Comparison of ENCODE assay signal across 21 cellular contexts in the genomic region with DNA sequence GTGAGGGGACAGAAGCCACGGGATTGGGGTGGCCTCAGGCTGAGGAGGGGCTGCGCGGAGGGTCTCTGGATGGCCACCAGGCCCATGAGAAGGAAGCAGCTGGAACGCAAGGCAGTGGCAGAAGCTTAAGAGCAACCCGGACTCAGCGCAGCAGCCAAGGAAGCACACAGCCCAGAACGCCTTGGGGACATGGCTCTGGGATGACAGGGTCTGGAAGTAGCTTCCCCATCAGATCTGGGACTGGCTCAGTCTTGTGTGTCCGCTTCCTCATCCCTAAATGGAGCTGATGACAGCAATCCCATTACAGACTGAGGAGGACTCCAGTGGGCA. TPM values are rescaled to one million over a fixed set of nuclear protein-coding genes. Genes with fewer than 3 reads are reported as not detected.
A peak's percentile ranks its signal among the peaks of the same experiment; 100 is the strongest.
DNase-seq lines count a peak whose midpoint lies in the region; ATAC-seq and TF ChIP-seq lines count a peak whose summit lies in the region.
"Had no signal": no experiment of that assay in that cellular context is flagged by ENCODE, and none has a peak within 500 bp of the region (broad histone marks: within the 10 kb centered on the region; RNA-seq: fewer than 3 reads in every experiment).

No MANE protein-coding gene starts in this region.

- peak overlapping the region; percentile 7 for H3K27ac Mint-ChIP-seq in activated T-helper 17 cell treated with anti-CD3 and anti-CD28 coated beads, Interleukin-2, amount 50 U/mL, for 72 hours
- H3K27ac Mint-ChIP-seq in glutamatergic neuron (ENCODE audit: unreplicated experiment): peak overlapping the region; percentile 72
- H3K27ac Mint-ChIP-seq: activated naive CD8-positive, alpha-beta T cell treated with anti-CD3 and anti-CD28 coated beads for 36 hours; natural killer cell treated with Interleukin-12 subunit alpha and Interleukin-12 subunit beta and Interleukin-15 and Interleukin-18, amount 100 ng/mL, for 72 hours had no signal

- H3K4me3 ChIP-seq in BE2C (ENCODE audit: low read depth, low read length): no peak overlapping the region
- H3K4me3 ChIP-seq: tibial nerve had no signal

- no peak overlapping the region for H3K4me3 Mint-ChIP-seq in activated T-helper 17 cell treated with anti-CD3 and anti-CD28 coated beads, Interleukin-2, amount 50 U/mL, for 72 hours
- H3K4me3 Mint-ChIP-seq in glutamatergic neuron (ENCODE audit: unreplicated experiment): peak overlapping the region; percentile 46
- H3K4me3 Mint-ChIP-seq: activated naive CD8-positive, alpha-beta T cell treated with anti-CD3 and anti-CD28 coated beads for 36 hours; activated T-cell treated with anti-CD3 and anti-CD28 coated beads, Interleukin-2, amount 50 U/mL, for 4 hours; natural killer cell treated with Interleukin-12 subunit alpha and Interleukin-12 subunit beta and Interleukin-15 and Interleukin-18, amount 100 ng/mL, for 72 hours; T-helper 17 cell had no signal

- H3K9me3 ChIP-seq in BE2C: no peaks in the 10 kb centered on the region
- H3K9me3 ChIP-seq: tibial nerve had no signal

- DNase-seq in BE2C (peak; percentile 60), glutamatergic neuron (no peak), posterior vena cava (ENCODE audit: low spot score) (peak; percentile 69), iPS-NIHi7 (ENCODE audit: extremely low spot score) (no peak)
- DNase-seq: activated CD4-positive, alpha-beta T cell treated with anti-CD3 and anti-CD28 coated beads, Interleukin-2, amount 50 U/mL, for 48 hours; activated naive CD8-positive, alpha-beta T cell treated with anti-CD3 and anti-CD28 coated beads for 36 hours; activated T-cell treated with anti-CD3 and anti-CD28 coated beads, Interleukin-2, amount 50 U/mL, for 4 hours; COR-L47; effector CD4-positive, alpha-beta T cell; mesendoderm; NCI-H1930; NCI-H510A treated with DMSO at 0.1 percent for 48 hours; SHP77 treated with DMSO at 0.1 percent for 48 hours; T-helper 17 cell; WERI-Rb-1 had no signal

- ATAC-seq in activated T-helper 17 cell treated with anti-CD3 and anti-CD28 coated beads, Interleukin-2, amount 50 U/mL, for 72 hours (replicated peaks): no peak
- no peak for ATAC-seq in GM19351 (IDR thresholded peaks at IDR 0.05; ENCODE audit: unreplicated experiment)
- no peak for ATAC-seq in GM18867 (IDR thresholded peaks at IDR 0.05; ENCODE audit: unreplicated experiment)
- ATAC-seq in GM18498 (IDR thresholded peaks at IDR 0.05; ENCODE audit: unreplicated experiment): no peak
- ATAC-seq: activated T-cell treated with anti-CD3 and anti-CD28 coated beads, Interleukin-2, amount 50 U/mL, for 4 hours; natural killer cell treated with Interleukin-12 subunit alpha and Interleukin-12 subunit beta and Interleukin-15 and Interleukin-18, amount 100 ng/mL, for 72 hours; T-helper 17 cell had no signal

- H3K4me1 Mint-ChIP-seq in activated T-helper 17 cell treated with anti-CD3 and anti-CD28 coated beads, Interleukin-2, amount 50 U/mL, for 72 hours: peaks cover 3% of the 10 kb centered on the region
- peaks cover 38% of the 10 kb centered on the region for H3K4me1 Mint-ChIP-seq in glutamatergic neuron (ENCODE audit: low read depth, unreplicated experiment)

- peaks cover 11% of the 10 kb centered on the region for H3K4me1 ChIP-seq in BE2C

- TF ChIP-seq CTCF in BE2C (IDR thresholded peaks at IDR 0.05; ENCODE audit: low read depth, low read length) (no peak), glutamatergic neuron (IDR thresholded peaks at IDR 0.05; ENCODE audit: partially characterized antibody, unreplicated experiment) (no peak)

- H3K36me3 Mint-ChIP-seq in activated T-helper 17 cell treated with anti-CD3 and anti-CD28 coated beads, Interleukin-2, amount 50 U/mL, for 72 hours (ENCODE audit: low read depth): no peaks in the 10 kb centered on the region
- H3K36me3 Mint-ChIP-seq in glutamatergic neuron (ENCODE audit: unreplicated experiment): no peaks in the 10 kb centered on the region
- H3K36me3 Mint-ChIP-seq: natural killer cell treated with Interleukin-12 subunit alpha and Interleukin-12 subunit beta and Interleukin-15 and Interleukin-18, amount 100 ng/mL, for 72 hours had no signal

- no peaks in the 10 kb centered on the region for H3K27me3 ChIP-seq in BE2C
- H3K27me3 ChIP-seq: tibial nerve had no signal

- no peaks in the 10 kb centered on the region for H3K9me3 Mint-ChIP-seq in activated T-helper 17 cell treated with anti-CD3 and anti-CD28 coated beads, Interleukin-2, amount 50 U/mL, for 72 hours
- peaks cover 11% of the 10 kb centered on the region for H3K9me3 Mint-ChIP-seq in glutamatergic neuron (ENCODE audit: unreplicated experiment)
- H3K9me3 Mint-ChIP-seq: activated naive CD8-positive, alpha-beta T cell treated with anti-CD3 and anti-CD28 coated beads for 36 hours; activated T-cell treated with anti-CD3 and anti-CD28 coated beads, Interleukin-2, amount 50 U/mL, for 4 hours; natural killer cell treated with Interleukin-12 subunit alpha and Interleukin-12 subunit beta and Interleukin-15 and Interleukin-18, amount 100 ng/mL, for 72 hours had no signal

- intact Hi-C loops in posterior vena cava (cut with DNase I): no loop called here

- H3K27me3 Mint-ChIP-seq in activated T-helper 17 cell treated with anti-CD3 and anti-CD28 coated beads, Interleukin-2, amount 50 U/mL, for 72 hours: no peaks in the 10 kb centered on the region
- peaks cover 9% of the 10 kb centered on the region for H3K27me3 Mint-ChIP-seq in glutamatergic neuron (ENCODE audit: unreplicated experiment)
- H3K27me3 Mint-ChIP-seq: activated naive CD8-positive, alpha-beta T cell treated with anti-CD3 and anti-CD28 coated beads for 36 hours; natural killer cell treated with Interleukin-12 subunit alpha and Interleukin-12 subunit beta and Interleukin-15 and Interleukin-18, amount 100 ng/mL, for 72 hours; T-helper 17 cell had no signal

- H3K36me3 ChIP-seq in BE2C: no peaks in the 10 kb centered on the region

RNA-seq across cellular contexts. Expression of a gene that starts 30.5 kb away (rescaled TPM):
- 9.0 TPM for polyA plus RNA-seq in BE2C (2012; ENCODE audit: insufficient read depth, insufficient read length, low read depth)
- 1 to 10 TPM; 3.4 to 4.6 TPM for total RNA-seq in activated T-helper 17 cell treated with anti-CD3 and anti-CD28 coated beads, Interleukin-2, amount 50 U/mL, for 72 hours
- 45.1 TPM for total RNA-seq in glutamatergic neuron (ENCODE audit: unreplicated experiment)
- 10 to 100 TPM; 10.0 to 10.3 TPM for total RNA-seq in posterior vena cava

Comparison
In these comparisons a context has a peak if more than half of its experiments do, and no peak if none do; other contexts are left out.
1. DNase-seq: peak in BE2C (single experiment) and posterior vena cava (single experiment); none in glutamatergic neuron (single experiment) and iPS-NIHi7 (single experiment).